In genomic region chr1:155127105-155127671, GRCh38 we compare ENCODE assay signal across 8 cellular contexts. TPM values are rescaled to one million over a fixed set of nuclear protein-coding genes. Genes with fewer than 3 reads are reported as not detected.
DNase-seq lines count a peak whose midpoint lies in the region; ATAC-seq and TF ChIP-seq lines count a peak whose summit lies in the region.

No MANE protein-coding gene starts in this region.

- H3K18ac ChIP-seq in mesendoderm (ENCODE audit: low read length): no peak overlapping the region

- H2BK15ac ChIP-seq in mesendoderm (replicated peaks; ENCODE audit: low read depth): no peak overlapping the region

- H3K9me3 ChIP-seq in A673 (ENCODE audit: low read depth, low read length, poor library complexity, severe bottlenecking): no peaks in the 10 kb centered on the region
- no peaks in the 10 kb centered on the region for H3K9me3 ChIP-seq in HAP-1
- no peaks in the 10 kb centered on the region for H3K9me3 ChIP-seq in T-helper 17 cell (ENCODE audit: control insufficient read depth, low read length, poor library complexity, severe bottlenecking)
- no peaks in the 10 kb centered on the region for H3K9me3 ChIP-seq in testis

- no peak overlapping the region for H4K8ac ChIP-seq in mesendoderm (ENCODE audit: low read depth, low read length)

- H3K4me1 Mint-ChIP-seq in T-helper 17 cell: peaks cover 31% of the 10 kb centered on the region

- DNase-seq in A673 (ENCODE audit: low spot score) (peak; percentile 38), HAP-1 (ENCODE audit: low spot score in 2 of 2) (peak; percentile 34 to 78), T-helper 17 cell (no peak), epithelial cell of esophagus (ENCODE audit: low read depth) (peak; percentile 96), mesendoderm (peak; percentile 81), testis (peak; percentile 59), mesenteric fat pad (ENCODE audit: low spot score) (no peak)

- H3K79me2 ChIP-seq in mesendoderm (ENCODE audit: control insufficient read depth, insufficient read depth, low read length): no peaks in the 10 kb centered on the region

- no CpG with 5 or more reads among the region's 47 CpGs for WGBS in mesendoderm (ENCODE audit: extremely low coverage, insufficient coverage, low lambda C conversion rate)
- 1% methylated on average over 38 to 46 of the region's 47 CpGs for whole genome bisulfite sequencing in testis, 2 donors

- no peak overlapping the region for H2BK120ac ChIP-seq in mesendoderm (ENCODE audit: low read depth, low read length)

- TF ChIP-seq CTCF in A673 (conservative IDR thresholded peaks at IDR 0.05; ENCODE audit: low read depth, low read length): no peak
- TF ChIP-seq CTCF in epithelial cell of esophagus (IDR thresholded peaks at IDR 0.05; ENCODE audit: insufficient read depth, low read depth, low read length, missing control alignments): no peak
- no peak for TF ChIP-seq CTCF in testis (IDR thresholded peaks at IDR 0.05)

- no peak overlapping the region for H2BK5ac ChIP-seq in mesendoderm (ENCODE audit: low read length)

- POLR2A ChIA-PET in A673 (lab: Charles Lee; ENCODE audit: low non-redundant PET): no interaction called here

- no peak overlapping the region for H3K4ac ChIP-seq in mesendoderm (ENCODE audit: low read depth, low read length)

- H4K5ac ChIP-seq in mesendoderm (ENCODE audit: low read length): no peak overlapping the region

- peaks cover 26% of the 10 kb centered on the region for H3K27me3 Mint-ChIP-seq in T-helper 17 cell

- H3K36me3 Mint-ChIP-seq in T-helper 17 cell (ENCODE audit: low read depth): no peaks in the 10 kb centered on the region

- H3K27ac ChIP-seq in A673 (ENCODE audit: low read depth, low read length, poor library complexity, severe bottlenecking) (no peak overlapping the region), mesendoderm (ENCODE audit: low read depth, low read length) (no peak overlapping the region), testis (peak overlapping the region in 1 of 2 donors; percentile 44)

- peak overlapping the region; percentile 94 for H3K4me3 Mint-ChIP-seq in T-helper 17 cell

- peak overlapping the region; percentile 99 for H3K4me2 ChIP-seq in mesendoderm (ENCODE audit: low read length)

- peak overlapping the region; percentile 88 for H3K56ac ChIP-seq in mesendoderm (ENCODE audit: low read length)

- intact Hi-C loops in A673 (cut with micrococcal nuclease; ENCODE audit: unreplicated experiment): loop anchor here (5.0 kb wide), 1 partner anchor 35 kb away; no protein-coding TSS in a partner anchor
- intact Hi-C loops in testis (cut with DNase I; ENCODE audit: low total_unique reads): no loop called here

- no TSS peak for BruUV-seq in A673 (replicated peaks; lab: Mats Ljungman, UMichigan)

- no peak overlapping the region for H3K23ac ChIP-seq in mesendoderm (ENCODE audit: low read length)

- H3K27me3 ChIP-seq in A673 (replicated peaks; ENCODE audit: insufficient read depth, low read depth, low read length, poor library complexity) (no peaks in the 10 kb centered on the region), HAP-1 (ENCODE audit: low read depth) (no peaks in the 10 kb centered on the region), mesendoderm (ENCODE audit: insufficient read depth, low read length, poor library complexity) (peaks cover 14% of the 10 kb centered on the region), testis (no peaks in the 10 kb centered on the region)

- H3K4me3 ChIP-seq in A673 (ENCODE audit: low read depth, low read length, poor library complexity, severe bottlenecking): peak overlapping the region; percentile 56
- peak overlapping the region; percentile 54 for H3K4me3 ChIP-seq in HAP-1
- H3K4me3 ChIP-seq in epithelial cell of esophagus (ENCODE audit: low read length): peak overlapping the region; percentile 96
- peak overlapping the region; percentile 60 for H3K4me3 ChIP-seq in mesendoderm (ENCODE audit: low read length)
- H3K4me3 ChIP-seq in testis: peak overlapping the region; percentile 34 to 58

- no peak for TF ChIP-seq POLR2A in testis (IDR thresholded peaks at IDR 0.05)

- in situ Hi-C loops in HAP-1 (cut with MboI; ENCODE audit: low sequenced_read_pairs): no loop called here

- no peaks in the 10 kb centered on the region for H3K36me3 ChIP-seq in A673 (ENCODE audit: insufficient read depth, low read length, poor library complexity, severe bottlenecking)
- peaks cover 9% of the 10 kb centered on the region for H3K36me3 ChIP-seq in HAP-1 (replicated peaks)
- H3K36me3 ChIP-seq in mesendoderm (ENCODE audit: control insufficient read depth, insufficient read depth, low read length): no peaks in the 10 kb centered on the region
- no peaks in the 10 kb centered on the region for H3K36me3 ChIP-seq in testis (ENCODE audit: low read depth, missing control alignments)

- H3K27ac Mint-ChIP-seq in T-helper 17 cell: peak overlapping the region; percentile 8

- peaks cover 35% of the 10 kb centered on the region for H3K4me1 ChIP-seq in A673 (ENCODE audit: insufficient read depth, low read length, poor library complexity, severe bottlenecking)
- peaks cover 33% of the 10 kb centered on the region for H3K4me1 ChIP-seq in HAP-1
- peaks cover 15% of the 10 kb centered on the region for H3K4me1 ChIP-seq in mesendoderm (ENCODE audit: control insufficient read depth, low read depth, low read length)
- peaks cover 31% of the 10 kb centered on the region for H3K4me1 ChIP-seq in testis

- peak overlapping the region; percentile 74 for H3K9ac ChIP-seq in mesendoderm (ENCODE audit: low read length)

- no peak overlapping the region for H2AK5ac ChIP-seq in mesendoderm (ENCODE audit: low read length)

- CTCF ChIA-PET in A673 (lab: Charles Lee): no interaction called here

- ATAC-seq in T-helper 17 cell (peak; percentile 41), GM19328 (IDR thresholded peaks at IDR 0.05; ENCODE audit: unreplicated experiment) (no peak)

- peaks cover 1% of the 10 kb centered on the region for H3K79me1 ChIP-seq in mesendoderm (ENCODE audit: low read length)

RNA-seq across cellular contexts. Expression of gene EFNA1, which starts 0.5 kb away (rescaled TPM):
- total RNA-seq in A673 (2021) (0.90 and 1.0 TPM in 2 replicates), T-helper 17 cell (1 to 10 TPM in 1 of 2 donors, not detected in 1; 1.0 TPM), testis (10 to 100 TPM; 13.1 to 14.5 TPM), mesenteric fat pad (17.8 TPM)
- polyA plus RNA-seq in mesendoderm (2013, experiment 1 of 2): 2.2 TPM
- polyA plus RNA-seq in mesendoderm (2013, experiment 2 of 2): 1.9 TPM
- 13.0 TPM for polyA plus RNA-seq in testis (ENCODE audit: insufficient read depth, low read depth, low replicate concordance)

RNA-seq across cellular contexts. Expression of gene SLC50A1, which starts 8.5 kb away (rescaled TPM):
- 30.3 and 33.8 TPM in 2 replicates for total RNA-seq in A673 (2021)
- total RNA-seq in T-helper 17 cell: 10 to 100 TPM; 25.6 to 27.8 TPM
- polyA plus RNA-seq in mesendoderm (2013, experiment 1 of 2): 23.4 TPM
- polyA plus RNA-seq in mesendoderm (2013, experiment 2 of 2): 22.4 TPM
- total RNA-seq in testis: 10 to 100 TPM; 25.2 to 30.0 TPM
- polyA plus RNA-seq in testis (ENCODE audit: insufficient read depth, low read depth, low replicate concordance): 33.7 TPM
- total RNA-seq in mesenteric fat pad: 30.2 TPM

RNA-seq across cellular contexts. Expression of gene DPM3, which starts 13.1 kb away (rescaled TPM):
- total RNA-seq in A673 (2021): 34.0 and 37.4 TPM in 2 replicates
- 10 to 100 TPM; 32.1 to 36.0 TPM for total RNA-seq in T-helper 17 cell
- polyA plus RNA-seq in mesendoderm (2013, experiment 1 of 2): 84.8 TPM
- polyA plus RNA-seq in mesendoderm (2013, experiment 2 of 2): 79.1 TPM
- 100 to 1,000 TPM in 1 of 2 donors, 10 to 100 TPM in 1; 69.9 to 104 TPM for total RNA-seq in testis
- 77.7 TPM for polyA plus RNA-seq in testis (ENCODE audit: insufficient read depth, low read depth, low replicate concordance)
- total RNA-seq in mesenteric fat pad: 76.2 TPM

RNA-seq across cellular contexts. Expression of gene KRTCAP2, which starts 45.9 kb away (rescaled TPM):
- 162 and 179 TPM in 2 replicates for total RNA-seq in A673 (2021)
- total RNA-seq in T-helper 17 cell: 100 to 1,000 TPM; 110 to 127 TPM
- 196 TPM for polyA plus RNA-seq in mesendoderm (2013, experiment 1 of 2)
- 199 TPM for polyA plus RNA-seq in mesendoderm (2013, experiment 2 of 2)
- total RNA-seq in testis: 100 to 1,000 TPM; 242 to 255 TPM
- 397 TPM for polyA plus RNA-seq in testis (ENCODE audit: insufficient read depth, low read depth, low replicate concordance)
- total RNA-seq in mesenteric fat pad: 155 TPM

RNA-seq across cellular contexts. Expression of gene TRIM46, which starts 46.5 kb away (rescaled TPM):
- total RNA-seq in A673 (2021): 5.1 and 6.2 TPM in 2 replicates
- 10 to 100 TPM in 1 of 2 donors, 1 to 10 TPM in 1; 9.8 to 12.7 TPM for total RNA-seq in T-helper 17 cell
- 1.8 TPM for polyA plus RNA-seq in mesendoderm (2013, experiment 1 of 2)
- polyA plus RNA-seq in mesendoderm (2013, experiment 2 of 2): 2.0 TPM
- 1 to 10 TPM; 3.7 to 3.9 TPM for total RNA-seq in testis
- 4.0 TPM for polyA plus RNA-seq in testis (ENCODE audit: insufficient read depth, low read depth, low replicate concordance)
- total RNA-seq in mesenteric fat pad: 0.22 TPM

Comparison
In these comparisons a context has a peak if more than half of its experiments do, and no peak if none do; other contexts are left out.
1. DNase-seq: peak in A673 (single experiment), HAP-1 (2 of 2), epithelial cell of esophagus (single experiment), mesendoderm (single experiment) and testis (single experiment); none in T-helper 17 cell (0 of 3) and mesenteric fat pad (single experiment).
2. H3K4me3 ChIP-seq: peak in every context shown above with its lines; median percentile 96 in epithelial cell of esophagus; 60 in mesendoderm; 56 in A673; 54 in HAP-1; 46 in testis.